In genomic region chr21:43733060-43733459, GRCh38 we compare ENCODE assay signal across 15 cellular contexts. TPM values are rescaled to one million over a fixed set of nuclear protein-coding genes. Genes with fewer than 3 reads are reported as not detected.
DNase-seq lines count a peak whose midpoint lies in the region; TF ChIP-seq lines count a peak whose summit lies in the region.
"Had no signal": no experiment of that assay in that cellular context is flagged by ENCODE, and none has a peak within 500 bp of the region (broad histone marks: within the 10 kb centered on the region; RNA-seq: fewer than 3 reads in every experiment).

No MANE protein-coding gene starts in this region.

- DNase-seq in A673 (ENCODE audit: low spot score) (no peak), SK-N-MC (ENCODE audit: low read depth, low spot score) (no peak), neuronal stem cell (ENCODE audit: low spot score) (no peak), HAP-1 (ENCODE audit: low spot score in 2 of 2) (no peak), AML-193 (lab: John Stamatoyannopoulos, UW) (no peak), SK-N-SH (no peak), right atrium auricular region (ENCODE audit: low spot score) (no peak)
- DNase-seq in effector CD4-positive, alpha-beta T cell: peak; percentile 30
- DNase-seq: activated naive CD4-positive, alpha-beta T cell treated with anti-CD3 and anti-CD28 coated beads, Interleukin-2, amount 50 U/mL, for 16 hours; KG1; NCI-H1417; nephron progenitor cell; retina; stimulated activated CD4-positive, alpha-beta T cell treated with anti-CD3 and anti-CD28 coated beads, Interleukin-2, amount 100 ng/mL, for 48 hours had no signal

- peaks cover 2% of the 10 kb centered on the region for H3K36me3 ChIP-seq in A673 (ENCODE audit: insufficient read depth, low read length, poor library complexity, severe bottlenecking)
- no peaks in the 10 kb centered on the region for H3K36me3 ChIP-seq in SK-N-MC (ENCODE audit: insufficient read depth, low read length)
- peaks cover 0 to 5% of the 10 kb centered on the region in 2 donors for H3K36me3 ChIP-seq in neuronal stem cell (replicated peaks in 1 of 2; ENCODE audit: control insufficient read depth in 2 of 2, insufficient read depth in 2 of 2, low read length in 2 of 2)
- H3K36me3 ChIP-seq in HAP-1 (replicated peaks): peaks cover under 1% of the 10 kb centered on the region; the same call in 1 of the 2 replicates
- peaks cover 7 to 12% of the 10 kb centered on the region in 2 experiments for H3K36me3 ChIP-seq in SK-N-SH (replicated peaks in 1 of 2; ENCODE audit: control insufficient read depth in 1 of 2, insufficient read depth in 2 of 2, low read length in 1 of 2)
- no peaks in the 10 kb centered on the region for H3K36me3 ChIP-seq in right atrium auricular region

- POLR2A ChIA-PET in A673 (lab: Charles Lee; ENCODE audit: low non-redundant PET) (no interaction called here), SK-N-SH (lab: Yijun Ruan, JAX) (no interaction called here)

- no peak overlapping the region for H3K18ac ChIP-seq in neuronal stem cell (ENCODE audit: low read length)

- CTCF ChIA-PET in A673 (lab: Charles Lee) (no interaction called here), SK-N-SH (lab: Yijun Ruan, JAX) (no interaction called here)

- H3K9ac ChIP-seq in SK-N-MC (ENCODE audit: insufficient read length) (no peak overlapping the region), neuronal stem cell (ENCODE audit: low read depth, low read length, poor library complexity) (peak overlapping the region; percentile 55), SK-N-SH (no peak overlapping the region)

- in situ Hi-C loops in HAP-1 (cut with MboI; ENCODE audit: low sequenced_read_pairs): no loop called here

- H3K27me3 ChIP-seq in A673 (replicated peaks; ENCODE audit: insufficient read depth, low read depth, low read length, poor library complexity) (no peaks in the 10 kb centered on the region), neuronal stem cell (ENCODE audit: control insufficient read depth in 3 of 3, insufficient read depth in 3 of 3, low read depth in 1 of 3, low read length in 3 of 3) (no peaks in the 10 kb centered on the region), HAP-1 (ENCODE audit: low read depth) (no peaks in the 10 kb centered on the region), SK-N-SH (ENCODE audit: insufficient read depth) (no peaks in the 10 kb centered on the region), right atrium auricular region (no peaks in the 10 kb centered on the region)

- H3K9me2 ChIP-seq in SK-N-SH: no peaks in the 10 kb centered on the region

- H4K91ac ChIP-seq in neuronal stem cell (ENCODE audit: low read depth, low read length, poor library complexity): no peak overlapping the region

- peaks cover 63% of the 10 kb centered on the region for H3K79me2 ChIP-seq in SK-N-SH (ENCODE audit: insufficient read depth)

- H3K9me3 ChIP-seq in A673 (ENCODE audit: low read depth, low read length, poor library complexity, severe bottlenecking) (no peaks in the 10 kb centered on the region), SK-N-MC (ENCODE audit: low read depth, low read length) (no peaks in the 10 kb centered on the region), neuronal stem cell (replicated peaks in 1 of 2; ENCODE audit: control insufficient read depth in 2 of 2, insufficient read depth in 1 of 2, low read depth in 1 of 2, low read length in 2 of 2) (no peaks in the 10 kb centered on the region), HAP-1 (no peaks in the 10 kb centered on the region), SK-N-SH (no peaks in the 10 kb centered on the region), right atrium auricular region (no peaks in the 10 kb centered on the region)

- intact Hi-C loops in A673 (cut with micrococcal nuclease; ENCODE audit: unreplicated experiment): no loop called here

- H2BK5ac ChIP-seq in neuronal stem cell (ENCODE audit: low read length): no peak overlapping the region

- no peak overlapping the region for H4K8ac ChIP-seq in neuronal stem cell (ENCODE audit: low read depth, low read length)

- no peak overlapping the region for H2BK120ac ChIP-seq in neuronal stem cell (ENCODE audit: low read depth, low read length)

- no peak overlapping the region for H2BK12ac ChIP-seq in neuronal stem cell (ENCODE audit: low read length)

- no TSS peak for BruUV-seq in A673 (replicated peaks; lab: Mats Ljungman, UMichigan)

- H3K23ac ChIP-seq in neuronal stem cell (ENCODE audit: low read depth, low read length, poor library complexity): peak overlapping the region; percentile 27

- no peak for TF ChIP-seq RAD21 in SK-N-SH (IDR thresholded peaks at IDR 0.05; ENCODE audit: low read length)

- peaks cover 11% of the 10 kb centered on the region for H3F3A ChIP-seq in SK-N-SH (replicated peaks; ENCODE audit: insufficient read depth)

- no peak for TF ChIP-seq EP300 in SK-N-SH (IDR thresholded peaks at IDR 0.05; ENCODE audit: borderline replicate concordance in 1 of 2, low read depth in 1 of 2, low read length in 1 of 2)

- H3K4me2 ChIP-seq in neuronal stem cell (ENCODE audit: insufficient read depth, low read length, poor library complexity, severe bottlenecking) (no peak overlapping the region), SK-N-SH (no peak overlapping the region)

- no peak overlapping the region for H2AFZ ChIP-seq in neuronal stem cell (ENCODE audit: low read length)
- H2AFZ ChIP-seq in SK-N-SH (ENCODE audit: low read depth): no peak overlapping the region

- H2AK5ac ChIP-seq in neuronal stem cell (ENCODE audit: low read depth, low read length): no peak overlapping the region

- H3K27ac ChIP-seq in A673 (ENCODE audit: low read depth, low read length, poor library complexity, severe bottlenecking): peak overlapping the region; percentile 81
- peak overlapping the region; percentile 4; the same call in 1 of the 2 replicates for H3K27ac ChIP-seq in SK-N-MC
- no peak overlapping the region for H3K27ac ChIP-seq in neuronal stem cell (replicated peaks; ENCODE audit: low read length)
- H3K27ac ChIP-seq in SK-N-SH (ENCODE audit: low read depth in 2 of 2, low read length in 1 of 2): no peak overlapping the region; a peak in 1 of 4 replicates
- H3K27ac ChIP-seq in right atrium auricular region: no peak overlapping the region

- H4K20me1 ChIP-seq in SK-N-SH (ENCODE audit: insufficient read depth): 0 out of 2 replicates have a peak, but pooled peaks cover 16% of the 10 kb centered on the region

- peak overlapping the region; percentile 17 for H3K4me3 ChIP-seq in A673 (ENCODE audit: low read depth, low read length, poor library complexity, severe bottlenecking)
- no peak overlapping the region for H3K4me3 ChIP-seq in SK-N-MC
- H3K4me3 ChIP-seq in neuronal stem cell (ENCODE audit: low read length in 2 of 2): no peak overlapping the region
- no peak overlapping the region for H3K4me3 ChIP-seq in HAP-1
- H3K4me3 ChIP-seq in SK-N-SH (ENCODE audit: low read depth in 2 of 2, low read length in 1 of 2): no peak overlapping the region
- H3K4me3 ChIP-seq in right atrium auricular region: no peak overlapping the region
- H3K4me3 ChIP-seq: lung had no signal

- H3K79me1 ChIP-seq in neuronal stem cell (ENCODE audit: low read depth, low read length): peaks cover 7% of the 10 kb centered on the region

- TF ChIP-seq CTCF in A673 (conservative IDR thresholded peaks at IDR 0.05; ENCODE audit: low read depth, low read length): no peak
- TF ChIP-seq CTCF in SK-N-SH (IDR thresholded peaks at IDR 0.05): no peak
- no peak for TF ChIP-seq CTCF in right atrium auricular region (IDR thresholded peaks at IDR 0.05)

- no peak overlapping the region for H3K4ac ChIP-seq in neuronal stem cell (ENCODE audit: low read length)

- H3K4me1 ChIP-seq in A673 (ENCODE audit: insufficient read depth, low read length, poor library complexity, severe bottlenecking) (peaks cover 61% of the 10 kb centered on the region), neuronal stem cell (ENCODE audit: control insufficient read depth in 2 of 2, insufficient read depth in 1 of 2, low read depth in 1 of 2, low read length in 2 of 2) (peaks cover 5 to 9% of the 10 kb centered on the region in 2 donors), HAP-1 (peaks cover 3% of the 10 kb centered on the region), SK-N-SH (ENCODE audit: control insufficient read depth in 1 of 2, insufficient read depth in 2 of 2, low read depth in 1 of 2, low read length in 1 of 2) (peaks cover 9 to 20% of the 10 kb centered on the region in 2 experiments; a peak in 3 of 4 replicates), right atrium auricular region (peaks cover 0 to 47% of the 10 kb centered on the region in 2 donors)

- no peak overlapping the region for H2BK15ac ChIP-seq in neuronal stem cell (ENCODE audit: low read length)

- no CpG with 5 or more reads among the region's 10 CpGs for WGBS in neuronal stem cell (ENCODE audit: extremely low coverage in 2 of 2, insufficient read length in 2 of 2, insufficient replicate concordance in 1 of 2), 2 donors
- WGBS in SK-N-SH (ENCODE audit: low lambda C conversion rate): 66% methylated on average over 9 of the region's 10 CpGs

- H3K14ac ChIP-seq in neuronal stem cell (ENCODE audit: low read length): no peak overlapping the region

TF ChIP-seq in SK-N-SH, 30 proteins besides CTCF, POLR2A, EP300 and RAD21 (continues in another document):
- no peak for TF ChIP-seq JUND (IDR thresholded peaks at IDR 0.05)

RNA-seq across cellular contexts. Expression of gene PDXK, which starts 14.1 kb away (rescaled TPM):
- 114 and 116 TPM in 2 replicates for total RNA-seq in A673 (2021)
- polyA plus RNA-seq in neuronal stem cell (2013, experiment 1 of 2): 29.4 TPM
- polyA plus RNA-seq in neuronal stem cell (2013, experiment 2 of 2): 26.2 TPM
- polyA plus RNA-seq in SK-N-SH (2012; rRNA removed): 85.7 and 89.2 TPM in 2 replicates
- polyA plus RNA-seq in SK-N-SH (2012; cell fraction: cytosol; rRNA removed): 49.7 and 63.0 TPM in 2 replicates
- 110 and 138 TPM in 2 replicates for polyA plus RNA-seq in SK-N-SH (2012; cell fraction: nucleus; rRNA removed)
- total RNA-seq in right atrium auricular region: 10 to 100 TPM; 29.1 to 45.7 TPM

RNA-seq across cellular contexts. Expression of gene CSTB, which starts 43.0 kb away (rescaled TPM):
- total RNA-seq in A673 (2021) (44.1 and 55.9 TPM in 2 replicates), right atrium auricular region (1 to 10 TPM; 8.3 to 8.4 TPM)
- polyA plus RNA-seq in neuronal stem cell (2013, experiment 1 of 2): 86.0 TPM
- 88.8 TPM for polyA plus RNA-seq in neuronal stem cell (2013, experiment 2 of 2)
- 64.5 and 101 TPM in 2 replicates for polyA plus RNA-seq in SK-N-SH (2012; rRNA removed)
- 74.5 and 76.9 TPM in 2 replicates for polyA plus RNA-seq in SK-N-SH (2012; cell fraction: cytosol; rRNA removed)
- polyA plus RNA-seq in SK-N-SH (2012; cell fraction: nucleus; rRNA removed): 34.0 and 36.2 TPM in 2 replicates

RNA-seq across cellular contexts. Expression of gene RRP1, which starts 56.3 kb away (rescaled TPM):
- total RNA-seq in A673 (2021) (72.5 and 86.4 TPM in 2 replicates), right atrium auricular region (1 to 10 TPM; 5.7 to 10.0 TPM)
- 18.5 TPM for polyA plus RNA-seq in neuronal stem cell (2013, experiment 1 of 2)
- polyA plus RNA-seq in neuronal stem cell (2013, experiment 2 of 2): 19.3 TPM
- 12.0 and 22.7 TPM in 2 replicates for polyA plus RNA-seq in SK-N-SH (2012; rRNA removed)
- 12.0 and 14.8 TPM in 2 replicates for polyA plus RNA-seq in SK-N-SH (2012; cell fraction: cytosol; rRNA removed)
- 46.0 and 48.9 TPM in 2 replicates for polyA plus RNA-seq in SK-N-SH (2012; cell fraction: nucleus; rRNA removed)

Comparison
In these comparisons a context has a peak if more than half of its experiments do, and no peak if none do; other contexts are left out.
1. H3K27ac ChIP-seq: peak in A673 (single experiment) and SK-N-MC (single experiment); none in neuronal stem cell (single experiment), SK-N-SH (0 of 2) and right atrium auricular region (0 of 2).